ENCODE assay signal across 8 cellular contexts in genomic region chr11:46826310-46827044, GRCh38. TPM values are rescaled to one million over a fixed set of nuclear protein-coding genes. Genes with fewer than 3 reads are reported as not detected.
DNase-seq lines count a peak whose midpoint lies in the region; ATAC-seq and TF ChIP-seq lines count a peak whose summit lies in the region.

No MANE protein-coding gene starts in this region.

- CTCF ChIA-PET in CD4-positive, alpha-beta T cell (lab: Charles Lee), result interaction anchor here (1.0 to 1.4 kb wide), 3 partner anchors 12 to 19 kb away, joined by 4 to 6 read pairs (median 4); no protein-coding TSS in a partner anchor

- peak; percentile 100 for ATAC-seq in CD4-positive, alpha-beta T cell (ENCODE audit: poor library complexity)
- ATAC-seq in GM19468 (IDR thresholded peaks at IDR 0.05; ENCODE audit: extremely low read depth, unreplicated experiment) (peak; percentile 91), upper lobe of right lung (peak; percentile 100)

- no peaks in the 10 kb centered on the region for H3K36me3 Mint-ChIP-seq in CD4-positive, alpha-beta T cell (ENCODE audit: low read depth)
- no peaks in the 10 kb centered on the region for H3K36me3 Mint-ChIP-seq in progenitor cell of endocrine pancreas (ENCODE audit: insufficient read depth)

- H3K27ac Mint-ChIP-seq in CD4-positive, alpha-beta T cell, result peak overlapping the region; percentile 44
- peak overlapping the region; percentile 87 for H3K27ac Mint-ChIP-seq in progenitor cell of endocrine pancreas

- peaks cover 38% of the 10 kb centered on the region for H3K4me1 Mint-ChIP-seq in CD4-positive, alpha-beta T cell (ENCODE audit: low read depth)
- peaks cover 24% of the 10 kb centered on the region for H3K4me1 Mint-ChIP-seq in progenitor cell of endocrine pancreas (ENCODE audit: low read depth)

- POLR2A ChIA-PET in CD4-positive, alpha-beta T cell (lab: Charles Lee), result interaction anchor here (0.6 to 1.5 kb wide), 5 partner anchors 8 to 958 kb away, joined by 3 to 8 read pairs (median 4); partner anchors contain the start of gene CKAP5

- intact Hi-C loops in CD4-positive, alpha-beta T cell (cut with DNase I, micrococcal nuclease), result loop anchor here (1.0 kb wide), 1 partner anchor 20 kb away; the partner anchor contains the start of gene CKAP5 (in 2 of the 2)
- intact Hi-C loops in upper lobe of right lung (cut with DNase I), result no loop called here

- H3K36me3 ChIP-seq in right atrium auricular region (no peaks in the 10 kb centered on the region), upper lobe of right lung (no peaks in the 10 kb centered on the region)

- no peaks in the 10 kb centered on the region for H3K9me3 ChIP-seq in CD4-positive, alpha-beta T cell (ENCODE audit: control insufficient read depth, low read length)
- no peaks in the 10 kb centered on the region for H3K9me3 ChIP-seq in right atrium auricular region
- no peaks in the 10 kb centered on the region for H3K9me3 ChIP-seq in upper lobe of right lung

- H3K4me3 ChIP-seq in right atrium auricular region, result peak overlapping the region; percentile 65 to 70
- peak overlapping the region; percentile 47 for H3K4me3 ChIP-seq in upper lobe of right lung

- peak overlapping the region; percentile 83 for H3K4me3 Mint-ChIP-seq in CD4-positive, alpha-beta T cell
- H3K4me3 Mint-ChIP-seq in progenitor cell of endocrine pancreas (ENCODE audit: low read depth), result peak overlapping the region; percentile 76

- DNase-seq in CD4-positive, alpha-beta T cell, result peak; percentile 47 to 74 (median 62)
- DNase-seq in HUDEP-2 (lab: John Stamatoyannopoulos, UW; ENCODE audit: unreplicated experiment in 76 of 76) (peak in 63 of 76 experiments; percentile 6 to 79 (median 57)), T-helper 1 cell (peak; percentile 39 to 65 (median 60)), right atrium auricular region (ENCODE audit: low spot score) (peak; percentile 73), progenitor cell of endocrine pancreas (ENCODE audit: low spot score, unreplicated experiment) (peak; percentile 66), upper lobe of right lung (peak; percentile 90)

- H3K4me1 ChIP-seq in right atrium auricular region, result peaks cover 0 to 32% of the 10 kb centered on the region in 2 donors
- peaks cover 19% of the 10 kb centered on the region for H3K4me1 ChIP-seq in upper lobe of right lung

- no peaks in the 10 kb centered on the region for H3K27me3 Mint-ChIP-seq in CD4-positive, alpha-beta T cell
- no peaks in the 10 kb centered on the region for H3K27me3 Mint-ChIP-seq in progenitor cell of endocrine pancreas

- no peak for TF ChIP-seq CTCF in CD4-positive, alpha-beta T cell (IDR thresholded peaks at IDR 0.05)
- peak in 1 of 2 donors; percentile 45 for TF ChIP-seq CTCF in right atrium auricular region (IDR thresholded peaks at IDR 0.05)
- peak; percentile 9 for TF ChIP-seq CTCF in progenitor cell of endocrine pancreas (IDR thresholded peaks at IDR 0.05; ENCODE audit: unreplicated experiment)
- no peak for TF ChIP-seq CTCF in upper lobe of right lung (IDR thresholded peaks at IDR 0.05)

- H3K27me3 ChIP-seq in CD4-positive, alpha-beta T cell (ENCODE audit: control insufficient read depth, insufficient read depth, low read length), result no peaks in the 10 kb centered on the region
- H3K27me3 ChIP-seq in right atrium auricular region (no peaks in the 10 kb centered on the region), upper lobe of right lung (no peaks in the 10 kb centered on the region)

- H3K27ac ChIP-seq in CD4-positive, alpha-beta T cell (ENCODE audit: low read depth, low read length), result no peak overlapping the region
- peak overlapping the region; percentile 62 for H3K27ac ChIP-seq in angular gyrus (ENCODE audit: low read depth, low read length)
- H3K27ac ChIP-seq in right atrium auricular region, result peak overlapping the region; percentile 84 to 88
- no peak overlapping the region for H3K27ac ChIP-seq in upper lobe of right lung

- no peaks in the 10 kb centered on the region for H3K9me3 Mint-ChIP-seq in CD4-positive, alpha-beta T cell
- no peaks in the 10 kb centered on the region for H3K9me3 Mint-ChIP-seq in progenitor cell of endocrine pancreas (ENCODE audit: low read depth)

RNA-seq across cellular contexts. Expression of gene CKAP5, which starts 19.6 kb away (rescaled TPM):
- total RNA-seq in CD4-positive, alpha-beta T cell, result 10 to 100 TPM; 23.2 to 26.9 TPM
- 10 to 100 TPM; 30.9 to 43.2 TPM for total RNA-seq in right atrium auricular region
- total RNA-seq in progenitor cell of endocrine pancreas, result 146 and 151 TPM in 2 replicates
- total RNA-seq in upper lobe of right lung, result 56.3 TPM

Comparison
In these comparisons a context has a peak if more than half of its experiments do, and no peak if none do; other contexts are left out.
1. H3K27ac ChIP-seq: peak in angular gyrus (single experiment) and right atrium auricular region (2 of 2); none in CD4-positive, alpha-beta T cell (single experiment) and upper lobe of right lung (single experiment).
2. Peak in every context shown above with its lines, with median percentiles within 50 percentile points of each other: ATAC-seq and DNase-seq.